1 cellular context compared by ENCODE assay signal in genomic region chr7:4973728-4974198, GRCh38.
TF ChIP-seq lines count a peak whose summit lies in the region.

No MANE protein-coding gene starts in this region.

TF ChIP-seq in K562, 482 proteins besides CTCF, POLR2A, EP300 and RAD21 (continued from another document and continues in another):
- TF ChIP-seq PATZ1 (CRISPR knock-in tag; IDR thresholded peaks at IDR 0.05; ENCODE audit: borderline replicate concordance), result no peak
- peak; percentile 63; the same call in 1 of the 2 replicates for TF ChIP-seq HCFC1 (IDR thresholded peaks at IDR 0.05; ENCODE audit: low read depth, low read length)
- TF ChIP-seq USF2 (CRISPR knock-in tag; IDR thresholded peaks at IDR 0.05), result no peak
- TF ChIP-seq ZNF436 (CRISPR knock-in tag; IDR thresholded peaks at IDR 0.05), result no peak
- TF ChIP-seq ARID4B (CRISPR knock-in tag; IDR thresholded peaks at IDR 0.05), result no peak
- no peak for TF ChIP-seq KDM5B (IDR thresholded peaks at IDR 0.05; ENCODE audit: insufficient replicate concordance, low read depth, low read length)
- no peak for TF ChIP-seq SMARCC2 (IDR thresholded peaks at IDR 0.05; ENCODE audit: low read depth)
- no peak for TF ChIP-seq U2AF1 (optimal IDR thresholded peaks at IDR 0.05; ENCODE audit: low read depth, low read length)
- TF ChIP-seq NFXL1 (CRISPR knock-in tag; IDR thresholded peaks at IDR 0.05), result no peak
- TF ChIP-seq CEBPG (CRISPR knock-in tag; IDR thresholded peaks at IDR 0.05), result no peak
- TF ChIP-seq CEBPG (tag; conservative IDR thresholded peaks at IDR 0.05 in 1 of 2, IDR thresholded peaks at IDR 0.05 in 1 of 2), result no peak
- no peak for TF ChIP-seq CREBBP (IDR thresholded peaks at IDR 0.05; ENCODE audit: low read depth, low read length)
- no peak for TF ChIP-seq CBX8 (IDR thresholded peaks at IDR 0.05; ENCODE audit: borderline replicate concordance, extremely low read depth, low read depth, low read length, poor library complexity, severe bottlenecking)
- no peak for TF ChIP-seq E2F3 (CRISPR knock-in tag; IDR thresholded peaks at IDR 0.05)
- no peak for TF ChIP-seq ZNF316 (IDR thresholded peaks at IDR 0.05)
- TF ChIP-seq VEZF1 (CRISPR knock-in tag; IDR thresholded peaks at IDR 0.05), result no peak; the same call in 1 of the 2 replicates
- TF ChIP-seq MGA (IDR thresholded peaks at IDR 0.05), result no peak
- 0 out of 2 replicates have a peak, but pooled peaks have one; percentile 22 for TF ChIP-seq ZNF395 (CRISPR knock-in tag; IDR thresholded peaks at IDR 0.05)
- peak; percentile 86 for TF ChIP-seq RBFOX2 (IDR thresholded peaks at IDR 0.05; ENCODE audit: low read depth, low read length)
- TF ChIP-seq ILK (tag; IDR thresholded peaks at IDR 0.05; ENCODE audit: borderline replicate concordance, low read depth), result no peak
- TF ChIP-seq U2AF2 (optimal IDR thresholded peaks at IDR 0.05; ENCODE audit: low read depth, low read length), result no peak
- no peak for TF ChIP-seq ZMIZ1 (IDR thresholded peaks at IDR 0.05; ENCODE audit: low read depth in 2 of 2, low read length in 2 of 2)
- TF ChIP-seq ZFP36 (IDR thresholded peaks at IDR 0.05; ENCODE audit: low read depth, low read length, partially characterized antibody), result no peak
- TF ChIP-seq IRF9 (tag; IDR thresholded peaks at IDR 0.05), result no peak
- TF ChIP-seq ZNF644 (tag; IDR thresholded peaks at IDR 0.05; ENCODE audit: low read depth), result no peak
